In the genomic region with DNA sequence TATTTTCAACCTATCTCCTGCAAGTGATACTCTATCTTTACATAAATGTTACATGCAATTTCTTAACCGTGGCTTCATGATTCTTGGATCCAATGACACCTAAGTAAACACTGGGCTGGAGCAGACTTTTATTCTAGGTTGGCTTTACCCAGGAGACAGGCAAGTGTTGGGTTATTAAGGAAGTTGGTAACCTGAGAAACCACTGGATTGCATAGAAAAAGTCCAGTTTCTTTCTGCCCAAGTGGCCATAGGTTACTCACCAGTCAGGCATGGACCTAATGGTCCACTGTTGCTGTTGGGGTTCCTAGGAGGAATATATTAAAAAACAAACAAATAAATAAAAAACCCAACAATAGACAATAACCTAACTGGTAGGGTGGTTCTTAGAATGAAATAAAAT, we compare ENCODE assay signal across 21 cellular contexts.
DNase-seq lines count a peak whose midpoint lies in the region; ATAC-seq and TF ChIP-seq lines count a peak whose summit lies in the region.
"Had no signal": no experiment of that assay in that cellular context is flagged by ENCODE, and none has a peak within 500 bp of the region (broad histone marks: within the 10 kb centered on the region; RNA-seq: fewer than 3 reads in every experiment).

No MANE protein-coding gene starts in this region.

- H3K9me3 ChIP-seq in GM23248 (ENCODE audit: low read depth), result no peaks in the 10 kb centered on the region
- H3K9me3 ChIP-seq: SJSA1 had no signal

- H3K4me2 ChIP-seq in GM23248 (ENCODE audit: unreplicated experiment), result no peak overlapping the region

- H3K27me3 ChIP-seq in GM23248 (replicated peaks; ENCODE audit: insufficient read depth) (no peaks in the 10 kb centered on the region), kidney epithelial cell (ENCODE audit: control insufficient read depth, insufficient read depth, low read length) (no peaks in the 10 kb centered on the region), foreskin keratinocyte (no peaks in the 10 kb centered on the region)
- H3K27me3 ChIP-seq: SJSA1 had no signal

- in situ Hi-C loops in GM23248 (cut with MboI) (no loop called here), astrocyte of the spinal cord (cut with HindIII; ENCODE audit: low sequenced_read_pairs) (no loop called here)

- TF ChIP-seq CTCF in astrocyte of the spinal cord (IDR thresholded peaks at IDR 0.05; ENCODE audit: low read depth, low read length) (no peak), kidney epithelial cell (IDR thresholded peaks at IDR 0.05; ENCODE audit: insufficient read depth, low read length, poor library complexity, severe bottlenecking) (no peak), foreskin keratinocyte (conservative IDR thresholded peaks at IDR 0.05) (no peak)

- no peaks in the 10 kb centered on the region for H3K79me2 ChIP-seq in GM23248 (ENCODE audit: insufficient read depth)

- DNase-seq in GM23248 (peak; percentile 6), M059J (ENCODE audit: low read depth) (peak; percentile 73), astrocyte of the spinal cord (ENCODE audit: low read depth, low spot score) (peak; percentile 63), kidney epithelial cell (ENCODE audit: low read depth) (peak; percentile 45), foreskin keratinocyte (no peak), NCI-H1930 (lab: John Stamatoyannopoulos, UW) (no peak)
- DNase-seq: ACHN; AML-193; CD4-positive, alpha-beta T cell; DMS79 treated with DMSO at 0.1 percent for 48 hours; GDM1; HCEC 1CT; NCI-H1105 treated with DMSO at 0.1 percent for 48 hours; NCI-H1694 treated with DMSO at 0.1 percent for 48 hours; NCI-H2171 treated with DMSO at 0.1 percent for 48 hours; NCI-H774 had no signal

- no peak for ATAC-seq in foreskin keratinocyte
- no peak for ATAC-seq in HG02571 (IDR thresholded peaks at IDR 0.05; ENCODE audit: unreplicated experiment)
- no peak for ATAC-seq in GM21423 (IDR thresholded peaks at IDR 0.05; ENCODE audit: unreplicated experiment)
- ATAC-seq: GM12878, HepG2 had no signal

- H4K20me1 ChIP-seq in GM23248 (ENCODE audit: insufficient read depth), result no peaks in the 10 kb centered on the region

- H3K27ac ChIP-seq in GM23248, result no peak overlapping the region
- H3K27ac ChIP-seq in foreskin keratinocyte, result no peak overlapping the region
- H3K27ac ChIP-seq: SJSA1 had no signal

- no peak overlapping the region for H2AFZ ChIP-seq in GM23248

- H3K4me3 ChIP-seq in GM23248, result no peak overlapping the region
- H3K4me3 ChIP-seq in astrocyte of the spinal cord (ENCODE audit: low read depth, low read length), result no peak overlapping the region
- H3K4me3 ChIP-seq in kidney epithelial cell (ENCODE audit: low read depth, low read length), result no peak overlapping the region
- H3K4me3 ChIP-seq: GM12878, SJSA1 had no signal

- H3F3A ChIP-seq in GM23248 (ENCODE audit: insufficient read depth), result peaks cover 8% of the 10 kb centered on the region; the same call in 1 of the 2 replicates

- WGBS in GM23248 (ENCODE audit: low coverage in 1 of 2, low lambda C conversion rate in 2 of 2, missing lambda C conversion rate in 2 of 2), 2 experiments, result 78 to 93% methylated on average over 1 of the region's 1 CpG

- H3K4me1 ChIP-seq in GM23248 (ENCODE audit: insufficient read depth) (peaks cover 2% of the 10 kb centered on the region; the same call in 1 of the 2 replicates), foreskin keratinocyte (peaks cover 6% of the 10 kb centered on the region)
- H3K4me1 ChIP-seq: SJSA1 had no signal

- H3K9me2 ChIP-seq in GM23248 (ENCODE audit: insufficient read depth), result no peaks in the 10 kb centered on the region

- no peaks in the 10 kb centered on the region for H3K36me3 ChIP-seq in GM23248 (ENCODE audit: low read depth)
- no peaks in the 10 kb centered on the region for H3K36me3 ChIP-seq in kidney epithelial cell (ENCODE audit: control insufficient read depth, insufficient read depth, low read length)
- H3K36me3 ChIP-seq: SJSA1 had no signal

- no peak overlapping the region for H3K9ac ChIP-seq in GM23248

Comparison
In these comparisons a context has a peak if more than half of its experiments do, and no peak if none do; other contexts are left out.
1. DNase-seq: peak in GM23248 (single experiment), M059J (single experiment), astrocyte of the spinal cord (single experiment) and kidney epithelial cell (single experiment); none in foreskin keratinocyte (0 of 2) and NCI-H1930 (0 of 2).